In genomic region chr19:19404879-19405860, GRCh38 we compare ENCODE assay signal across 1 cellular context.
TF ChIP-seq lines count a peak whose summit lies in the region.

GATAD2A (plus strand) TSS chr19:19405675; CDS start chr19:19465346, 59,671 bp downstream.

TF ChIP-seq in HepG2, 621 proteins besides CTCF, POLR2A, EP300 and RAD21 (continued from another document and continues in another):
- TF ChIP-seq ZBED4 (CRISPR knock-in tag; IDR thresholded peaks at IDR 0.05; ENCODE audit: borderline replicate concordance) (0 out of 2 replicates have a peak, but pooled peaks have one; percentile 38), ZNF207 (IDR thresholded peaks at IDR 0.05; ENCODE audit: borderline replicate concordance) (no peak), SMC3 (IDR thresholded peaks at IDR 0.05; ENCODE audit: low read length) (no peak), CREBL2 (CRISPR knock-in tag; IDR thresholded peaks at IDR 0.05; ENCODE audit: borderline replicate concordance) (peak; percentile 84; the same call in 1 of the 2 replicates), ZNF180 (CRISPR knock-in tag; IDR thresholded peaks at IDR 0.05; ENCODE audit: borderline replicate concordance, low read depth) (peak; percentile 49; the same call in 1 of the 2 replicates), FLYWCH1 (CRISPR knock-in tag; IDR thresholded peaks at IDR 0.05) (0 out of 2 replicates have a peak, but pooled peaks have one; percentile 81), PHF20 (CRISPR knock-in tag; IDR thresholded peaks at IDR 0.05) (peak; percentile 74), IKZF4 (CRISPR knock-in tag; IDR thresholded peaks at IDR 0.05; ENCODE audit: borderline replicate concordance, low read depth, not compliant biosample characterization) (peak; percentile 91), ZNF34 (CRISPR knock-in tag; IDR thresholded peaks at IDR 0.05; ENCODE audit: borderline replicate concordance) (0 out of 2 replicates have a peak, but pooled peaks have one; percentile 54), CBFB (CRISPR knock-in tag; IDR thresholded peaks at IDR 0.05) (peak; percentile 65; the same call in 1 of the 2 replicates), HCFC1 (IDR thresholded peaks at IDR 0.05; ENCODE audit: low read depth, low read length) (no peak), KLF12 (CRISPR knock-in tag; IDR thresholded peaks at IDR 0.05; ENCODE audit: borderline replicate concordance) (peak; percentile 85), ZHX2 (IDR thresholded peaks at IDR 0.05; ENCODE audit: low read depth) (peak; percentile 68; the same call in 1 of the 2 replicates), ZHX2 (CRISPR knock-in tag; IDR thresholded peaks at IDR 0.05; ENCODE audit: borderline replicate concordance) (peak; percentile 95), ZNF776 (CRISPR knock-in tag; IDR thresholded peaks at IDR 0.05) (peak; percentile 99), ZNF484 (CRISPR knock-in tag; IDR thresholded peaks at IDR 0.05; ENCODE audit: borderline replicate concordance, low read depth) (0 out of 2 replicates have a peak, but pooled peaks have one; percentile 33), HOXA5 (CRISPR knock-in tag; IDR thresholded peaks at IDR 0.05) (peak; percentile 94), AKNA (CRISPR knock-in tag; IDR thresholded peaks at IDR 0.05; ENCODE audit: borderline replicate concordance) (peak; percentile 84; the same call in 1 of the 2 replicates), CENPBD1 (CRISPR knock-in tag; IDR thresholded peaks at IDR 0.05; ENCODE audit: borderline replicate concordance, low read depth) (no peak), ZBTB37 (CRISPR knock-in tag; IDR thresholded peaks at IDR 0.05) (no peak), ZNF891 (CRISPR knock-in tag; IDR thresholded peaks at IDR 0.05) (peak; percentile 94), PCBP1 (IDR thresholded peaks at IDR 0.05; ENCODE audit: borderline replicate concordance, low read depth, low read length) (no peak), ZNF878 (CRISPR knock-in tag; IDR thresholded peaks at IDR 0.05) (peak; percentile 62; the same call in 1 of the 2 replicates), SSRP1 (CRISPR knock-in tag; IDR thresholded peaks at IDR 0.05) (no peak), CHD2 (IDR thresholded peaks at IDR 0.05; ENCODE audit: low read depth, low read length) (no peak), ZNF253 (CRISPR knock-in tag; IDR thresholded peaks at IDR 0.05; ENCODE audit: borderline replicate concordance) (no peak), PPARG (CRISPR knock-in tag; conservative IDR thresholded peaks at IDR 0.05) (0 out of 2 replicates have a peak, but pooled peaks have one; percentile 14), ZNF556 (CRISPR knock-in tag; IDR thresholded peaks at IDR 0.05; ENCODE audit: borderline replicate concordance) (peak; percentile 72; the same call in 1 of the 2 replicates), MLX (CRISPR knock-in tag; IDR thresholded peaks at IDR 0.05) (no peak), ERF (CRISPR knock-in tag; IDR thresholded peaks at IDR 0.05) (peak; percentile 95), ZNF773 (CRISPR knock-in tag; IDR thresholded peaks at IDR 0.05; ENCODE audit: borderline replicate concordance) (peak; percentile 95), ZC3H4 (CRISPR knock-in tag; IDR thresholded peaks at IDR 0.05; ENCODE audit: borderline replicate concordance) (no peak), NFAT5 (CRISPR knock-in tag; IDR thresholded peaks at IDR 0.05) (peak; percentile 98), ZFP36L2 (CRISPR knock-in tag; IDR thresholded peaks at IDR 0.05) (peak; percentile 91; the same call in 1 of the 2 replicates)
